1 cellular context compared by ENCODE assay signal in the genomic region with DNA sequence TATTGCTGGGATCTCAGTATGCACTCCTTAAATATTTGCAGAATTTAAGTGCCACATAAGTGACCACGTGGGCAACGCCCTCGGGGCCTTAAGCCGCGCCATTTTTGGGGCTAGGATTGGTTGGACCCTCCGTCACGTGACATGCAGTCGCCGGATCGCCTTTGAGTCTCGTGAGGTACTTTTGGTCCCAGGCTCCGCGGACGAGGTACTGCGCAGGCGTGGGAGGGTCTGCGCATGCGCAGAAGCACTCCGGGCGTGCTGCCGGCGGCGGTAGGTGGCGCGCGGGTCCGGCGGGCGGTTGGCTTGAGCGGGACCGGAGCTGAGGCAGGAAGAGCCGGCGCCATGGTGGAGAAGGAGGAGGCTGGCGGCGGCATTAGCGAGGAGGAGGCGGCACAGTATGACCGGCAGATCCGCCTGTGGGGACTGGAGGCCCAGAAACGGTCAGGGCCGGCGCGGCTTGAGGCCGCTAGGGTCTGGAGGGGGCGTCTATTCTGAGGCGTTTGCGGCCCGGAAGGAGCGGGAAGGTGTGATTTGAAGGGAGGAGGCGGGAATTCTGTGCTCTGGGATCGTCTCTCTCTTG.
TF ChIP-seq lines count a peak whose summit lies in the region.

A gene (plus strand): TSS at position 247 of the 580 bp plus-strand sequence. CDS start 96 bp downstream, at position 343.

TF ChIP-seq in HCT116, 20 proteins besides CTCF, POLR2A, EP300 and RAD21 (continued from another document):
- peak; percentile 94 for TF ChIP-seq TCF7L2 (IDR thresholded peaks at IDR 0.05; ENCODE audit: borderline replicate concordance, extremely low read depth, insufficient read depth, insufficient read length)
- TF ChIP-seq JUND (IDR thresholded peaks at IDR 0.05), result no peak
- peak; percentile 40; the same call in 1 of the 2 replicates for TF ChIP-seq ZFX (IDR thresholded peaks at IDR 0.05)
- TF ChIP-seq EZH2 (IDR thresholded peaks at IDR 0.05), result no peak
- peak; percentile 73 for TF ChIP-seq EGR1 (IDR thresholded peaks at IDR 0.05; ENCODE audit: low read depth)
- no peak for TF ChIP-seq ELF1 (IDR thresholded peaks at IDR 0.05; ENCODE audit: borderline replicate concordance, low read depth)
- no peak for TF ChIP-seq ZNF274 (IDR thresholded peaks at IDR 0.05; ENCODE audit: low read depth, low read length)
- TF ChIP-seq SIN3A (IDR thresholded peaks at IDR 0.05; ENCODE audit: low read depth), result 0 out of 2 replicates have a peak, but pooled peaks have one; percentile 61
- no peak for TF ChIP-seq FOSL1 (IDR thresholded peaks at IDR 0.05; ENCODE audit: low read depth)
- TF ChIP-seq CBX3 (IDR thresholded peaks at IDR 0.05; ENCODE audit: low read depth), result peak; percentile 81; the same call in 1 of the 2 replicates
- no peak for TF ChIP-seq CEBPB (IDR thresholded peaks at IDR 0.05; ENCODE audit: low read depth)
- peak; percentile 87 for TF ChIP-seq POLR2AphosphoS5 (IDR thresholded peaks at IDR 0.05; ENCODE audit: low read depth, low read length)
TF ChIP-seq in HCT116: peak in this region for 10.
